ENCODE assay signal across 8 cellular contexts in the genomic region with DNA sequence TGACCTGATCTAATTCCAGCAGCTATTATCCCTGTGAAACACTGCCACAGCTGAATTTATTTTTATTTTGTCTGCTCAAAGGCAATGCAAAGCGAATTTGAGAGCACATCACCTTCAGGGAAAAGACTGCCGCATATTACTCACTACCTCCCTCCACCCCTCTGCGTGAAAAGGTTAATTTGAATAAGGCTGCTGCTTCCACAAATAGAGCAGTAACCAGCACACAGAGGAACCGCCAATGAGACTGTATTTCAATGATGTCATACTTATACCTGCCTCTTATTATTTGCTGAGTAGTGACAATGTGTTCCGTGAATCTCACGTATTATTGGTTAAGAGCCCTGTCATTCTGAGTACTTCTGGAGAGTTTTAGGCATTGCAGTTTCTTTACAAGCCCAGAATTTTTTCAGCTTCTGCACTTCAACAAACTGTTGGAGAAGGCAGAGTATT.
DNase-seq lines count a peak whose midpoint lies in the region; FAIRE-seq and TF ChIP-seq lines count a peak whose summit lies in the region.

No MANE protein-coding gene starts in this region.

- TF ChIP-seq CTCF in GM12865 (IDR thresholded peaks at IDR 0.05; ENCODE audit: insufficient read depth, low read depth, low read length, missing control alignments) (no peak), chondrocyte (IDR thresholded peaks at IDR 0.05) (no peak), liver (IDR thresholded peaks at IDR 0.05; ENCODE audit: low read depth, low read length, missing input control) (no peak), transverse colon (IDR thresholded peaks at IDR 0.05) (no peak)

- H3K4me3 ChIP-seq in GM12865 (ENCODE audit: low read depth, low read length), result no peak overlapping the region
- no peak overlapping the region for H3K4me3 ChIP-seq in liver (ENCODE audit: low read depth in 1 of 3, low read length in 3 of 3)
- no peak overlapping the region for H3K4me3 ChIP-seq in transverse colon

- peak; percentile 98 for FAIRE-seq in H54 (lab: Jason Lieb, UNC)

- H3K4me1 Mint-ChIP-seq in chondrocyte (ENCODE audit: low read depth), result peaks cover 40% of the 10 kb centered on the region

- H3K27ac ChIP-seq in liver (ENCODE audit: low read depth in 1 of 2, low read length in 2 of 2), result no peak overlapping the region
- peak overlapping the region in 3 of 4 donors; percentile 20 to 48 (median 44) for H3K27ac ChIP-seq in transverse colon

- H3K4me1 ChIP-seq in liver (ENCODE audit: control insufficient read depth in 4 of 4, insufficient read depth in 4 of 4, low read length in 3 of 4) (peaks cover 0 to 28% (median 23%) of the 10 kb centered on the region in 4 donors), transverse colon (peaks cover 0 to 43% (median 22%) of the 10 kb centered on the region in 4 donors)

- H3K9me3 ChIP-seq in liver (ENCODE audit: control insufficient read depth in 4 of 4, low read length in 3 of 4) (no peaks in the 10 kb centered on the region), transverse colon (no peaks in the 10 kb centered on the region)

- no peaks in the 10 kb centered on the region for H3K36me3 ChIP-seq in liver (ENCODE audit: control insufficient read depth in 4 of 4, insufficient read depth in 3 of 4, low read depth in 1 of 4, low read length in 3 of 4)
- no peaks in the 10 kb centered on the region for H3K36me3 ChIP-seq in transverse colon

- H3K9me3 Mint-ChIP-seq in chondrocyte (ENCODE audit: low read depth), result no peaks in the 10 kb centered on the region

- intact Hi-C loops in transverse colon (cut with DNase I; ENCODE audit: low total_unique reads), result no loop called here

- H3K27me3 ChIP-seq in liver (ENCODE audit: control insufficient read depth in 4 of 4, insufficient read depth in 4 of 4, low read length in 3 of 4) (no peaks in the 10 kb centered on the region), transverse colon (no peaks in the 10 kb centered on the region)

- no peak for TF ChIP-seq POLR2A in H54 (IDR thresholded peaks at IDR 0.05; ENCODE audit: low read depth, low read length)
- TF ChIP-seq POLR2A in transverse colon (IDR thresholded peaks at IDR 0.05), result no peak

- H3K27ac Mint-ChIP-seq in chondrocyte (ENCODE audit: unreplicated experiment), result peak overlapping the region; percentile 58

- H3K36me3 Mint-ChIP-seq in chondrocyte (ENCODE audit: low read depth), result no peaks in the 10 kb centered on the region

- peak overlapping the region; percentile 45 for H3K4me3 Mint-ChIP-seq in chondrocyte (ENCODE audit: unreplicated experiment)

- H3K27me3 Mint-ChIP-seq in chondrocyte (ENCODE audit: low read depth), result no peaks in the 10 kb centered on the region

- WGBS in liver, result 49% methylated on average over 6 of the region's 6 CpGs
- WGBS in transverse colon (ENCODE audit: low coverage in 1 of 2), 2 donors, result 55 to 66% methylated on average over 4 to 6 of the region's 6 CpGs

- TF ChIP-seq RAD21 in liver (IDR thresholded peaks at IDR 0.05), result peak; percentile 19 to 41

- in situ Hi-C loops in transverse colon (cut with MboI; ENCODE audit: low pct_ligation_motif_present in 1 of 4, low pct_unique_long_range_greater_than_20kb in 1 of 4, low sequenced_read_pairs in 3 of 4), result loop anchor here in 2 of 4 donors (25.0 kb wide), 2 partner anchors 453 to 528 kb away; no protein-coding TSS in a partner anchor

- no peak for TF ChIP-seq EP300 in transverse colon (IDR thresholded peaks at IDR 0.05; ENCODE audit: low read depth)

- H3K9ac ChIP-seq in liver (ENCODE audit: low read depth in 1 of 2, low read length in 2 of 2), result peak overlapping the region in 1 of 2 donors; percentile 41

- DNase-seq in GM12865 (ENCODE audit: low read depth) (peak; percentile 77), H54 (ENCODE audit: insufficient read length, low spot score) (peak; percentile 45), MV-4-11 (lab: John Stamatoyannopoulos, UW) (peak; percentile 45), T-helper 1 cell (peak in 4 of 5 donors; percentile 13 to 61 (median 28)), chondrocyte (ENCODE audit: low spot score) (no peak), transverse colon (peak; percentile 9), Kasumi-1 (lab: John Stamatoyannopoulos, UW) (no peak)

TF ChIP-seq in liver, 16 proteins besides CTCF, POLR2A, EP300 and RAD21:
- peak in 1 of 2 donors; percentile 4 for TF ChIP-seq RXRA (IDR thresholded peaks at IDR 0.05)
- no peak for TF ChIP-seq YY1 (IDR thresholded peaks at IDR 0.05)
- no peak for TF ChIP-seq NR2F2 (IDR thresholded peaks at IDR 0.05)
- no peak for TF ChIP-seq EGR1 (IDR thresholded peaks at IDR 0.05; ENCODE audit: low read depth in 2 of 2)
- no peak for TF ChIP-seq TAF1 (conservative IDR thresholded peaks at IDR 0.05)
- TF ChIP-seq FOXA1 (IDR thresholded peaks at IDR 0.05), result no peak
- TF ChIP-seq, protein P1, sequence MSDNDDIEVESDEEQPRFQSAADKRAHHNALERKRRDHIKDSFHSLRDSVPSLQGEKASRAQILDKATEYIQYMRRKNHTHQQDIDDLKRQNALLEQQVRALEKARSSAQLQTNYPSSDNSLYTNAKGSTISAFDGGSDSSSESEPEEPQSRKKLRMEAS (IDR thresholded peaks at IDR 0.05), result no peak
- no peak for TF ChIP-seq FOXA2 (IDR thresholded peaks at IDR 0.05)
- TF ChIP-seq HNF4A (conservative IDR thresholded peaks at IDR 0.05), result no peak
- TF ChIP-seq, protein P2, sequence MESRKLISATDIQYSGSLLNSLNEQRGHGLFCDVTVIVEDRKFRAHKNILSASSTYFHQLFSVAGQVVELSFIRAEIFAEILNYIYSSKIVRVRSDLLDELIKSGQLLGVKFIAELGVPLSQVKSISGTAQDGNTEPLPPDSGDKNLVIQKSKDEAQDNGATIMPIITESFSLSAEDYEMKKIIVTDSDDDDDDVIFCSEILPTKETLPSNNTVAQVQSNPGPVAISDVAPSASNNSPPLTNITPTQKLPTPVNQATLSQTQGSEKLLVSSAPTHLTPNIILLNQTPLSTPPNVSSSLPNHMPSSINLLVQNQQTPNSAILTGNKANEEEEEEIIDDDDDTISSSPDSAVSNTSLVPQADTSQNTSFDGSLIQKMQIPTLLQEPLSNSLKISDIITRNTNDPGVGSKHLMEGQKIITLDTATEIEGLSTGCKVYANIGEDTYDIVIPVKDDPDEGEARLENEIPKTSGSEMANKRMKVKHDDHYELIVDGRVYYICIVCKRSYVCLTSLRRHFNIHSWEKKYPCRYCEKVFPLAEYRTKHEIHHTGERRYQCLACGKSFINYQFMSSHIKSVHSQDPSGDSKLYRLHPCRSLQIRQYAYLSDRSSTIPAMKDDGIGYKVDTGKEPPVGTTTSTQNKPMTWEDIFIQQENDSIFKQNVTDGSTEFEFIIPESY (IDR thresholded peaks at IDR 0.05), result no peak
- TF ChIP-seq, protein P3, sequence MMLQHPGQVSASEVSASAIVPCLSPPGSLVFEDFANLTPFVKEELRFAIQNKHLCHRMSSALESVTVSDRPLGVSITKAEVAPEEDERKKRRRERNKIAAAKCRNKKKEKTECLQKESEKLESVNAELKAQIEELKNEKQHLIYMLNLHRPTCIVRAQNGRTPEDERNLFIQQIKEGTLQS (IDR thresholded peaks at IDR 0.05), result no peak
- no peak for TF ChIP-seq HNF4G (IDR thresholded peaks at IDR 0.05)
- TF ChIP-seq GABPA (IDR thresholded peaks at IDR 0.05 in 1 of 2, conservative IDR thresholded peaks at IDR 0.05 in 1 of 2), result no peak
- TF ChIP-seq, protein P4, sequence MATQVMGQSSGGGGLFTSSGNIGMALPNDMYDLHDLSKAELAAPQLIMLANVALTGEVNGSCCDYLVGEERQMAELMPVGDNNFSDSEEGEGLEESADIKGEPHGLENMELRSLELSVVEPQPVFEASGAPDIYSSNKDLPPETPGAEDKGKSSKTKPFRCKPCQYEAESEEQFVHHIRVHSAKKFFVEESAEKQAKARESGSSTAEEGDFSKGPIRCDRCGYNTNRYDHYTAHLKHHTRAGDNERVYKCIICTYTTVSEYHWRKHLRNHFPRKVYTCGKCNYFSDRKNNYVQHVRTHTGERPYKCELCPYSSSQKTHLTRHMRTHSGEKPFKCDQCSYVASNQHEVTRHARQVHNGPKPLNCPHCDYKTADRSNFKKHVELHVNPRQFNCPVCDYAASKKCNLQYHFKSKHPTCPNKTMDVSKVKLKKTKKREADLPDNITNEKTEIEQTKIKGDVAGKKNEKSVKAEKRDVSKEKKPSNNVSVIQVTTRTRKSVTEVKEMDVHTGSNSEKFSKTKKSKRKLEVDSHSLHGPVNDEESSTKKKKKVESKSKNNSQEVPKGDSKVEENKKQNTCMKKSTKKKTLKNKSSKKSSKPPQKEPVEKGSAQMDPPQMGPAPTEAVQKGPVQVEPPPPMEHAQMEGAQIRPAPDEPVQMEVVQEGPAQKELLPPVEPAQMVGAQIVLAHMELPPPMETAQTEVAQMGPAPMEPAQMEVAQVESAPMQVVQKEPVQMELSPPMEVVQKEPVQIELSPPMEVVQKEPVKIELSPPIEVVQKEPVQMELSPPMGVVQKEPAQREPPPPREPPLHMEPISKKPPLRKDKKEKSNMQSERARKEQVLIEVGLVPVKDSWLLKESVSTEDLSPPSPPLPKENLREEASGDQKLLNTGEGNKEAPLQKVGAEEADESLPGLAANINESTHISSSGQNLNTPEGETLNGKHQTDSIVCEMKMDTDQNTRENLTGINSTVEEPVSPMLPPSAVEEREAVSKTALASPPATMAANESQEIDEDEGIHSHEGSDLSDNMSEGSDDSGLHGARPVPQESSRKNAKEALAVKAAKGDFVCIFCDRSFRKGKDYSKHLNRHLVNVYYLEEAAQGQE (IDR thresholded peaks at IDR 0.05), result no peak
- TF ChIP-seq JUND (IDR thresholded peaks at IDR 0.05), result peak in 1 of 2 donors; percentile 22
- peak; percentile 28 for TF ChIP-seq SP1 (IDR thresholded peaks at IDR 0.05)

Comparison
In these comparisons a context has a peak if more than half of its experiments do, and no peak if none do; other contexts are left out.
1. DNase-seq: peak in GM12865 (single experiment), H54 (single experiment), MV-4-11 (single experiment), T-helper 1 cell (4 of 5) and transverse colon (single experiment); none in chondrocyte (single experiment) and Kasumi-1 (0 of 2).
2. H3K27ac ChIP-seq: peak in transverse colon (3 of 4); none in liver (0 of 2).